9 cellular contexts compared by ENCODE assay signal in the genomic region with DNA sequence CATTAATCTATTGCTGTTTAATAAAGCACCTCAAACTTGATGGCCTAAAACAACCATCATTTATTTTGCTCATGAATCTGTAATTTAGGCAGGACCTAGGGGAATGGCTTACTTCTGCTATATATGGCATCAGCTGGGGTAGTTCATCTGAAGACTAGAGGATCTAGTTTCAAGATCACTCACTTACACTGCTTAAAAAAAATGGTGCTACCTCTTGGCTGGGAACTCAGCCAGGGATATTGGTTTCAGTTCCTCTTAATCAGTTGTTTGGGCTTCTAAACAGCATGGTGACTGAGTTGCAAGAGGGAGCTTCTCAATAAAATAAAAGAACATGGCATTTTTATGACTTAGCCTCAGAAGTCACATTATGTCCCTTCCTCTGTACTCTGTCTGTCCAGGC.
A peak's percentile ranks its signal among the peaks of the same experiment; 100 is the strongest.
DNase-seq lines count a peak whose midpoint lies in the region; ATAC-seq and TF ChIP-seq lines count a peak whose summit lies in the region.
"Had no signal": no experiment of that assay in that cellular context is flagged by ENCODE, and none has a peak within 500 bp of the region (broad histone marks: within the 10 kb centered on the region; RNA-seq: fewer than 3 reads in every experiment).

No MANE protein-coding gene starts in this region.

- H3K9ac ChIP-seq in adipocyte (ENCODE audit: low read length) (peak overlapping the region; percentile 12), smooth muscle cell (ENCODE audit: low read depth) (no peak overlapping the region)

- no peak overlapping the region for H3K4me2 ChIP-seq in smooth muscle cell
- no peak overlapping the region for H3K4me2 ChIP-seq in PC-9

- H3K9me3 ChIP-seq in adipocyte (ENCODE audit: control insufficient read depth, low read length) (no peaks in the 10 kb centered on the region), smooth muscle cell (replicated peaks; ENCODE audit: low read depth) (no peaks in the 10 kb centered on the region), PC-9 (ENCODE audit: insufficient read depth, low read depth) (no peaks in the 10 kb centered on the region)

- intact Hi-C loops in PC-9 (cut with micrococcal nuclease; ENCODE audit: unreplicated experiment), result no loop called here

- H3F3A ChIP-seq in smooth muscle cell (ENCODE audit: low read depth) (no peaks in the 10 kb centered on the region), PC-9 (ENCODE audit: insufficient read depth, low read depth) (no peaks in the 10 kb centered on the region)

- H4K20me1 ChIP-seq in smooth muscle cell (ENCODE audit: low read depth) (no peaks in the 10 kb centered on the region), PC-9 (ENCODE audit: insufficient read depth) (no peaks in the 10 kb centered on the region)

- H2AFZ ChIP-seq in smooth muscle cell (ENCODE audit: low read depth), result no peak overlapping the region
- H2AFZ ChIP-seq in PC-9, result no peak overlapping the region

- no peaks in the 10 kb centered on the region for H3K79me2 ChIP-seq in smooth muscle cell (ENCODE audit: low read depth)
- H3K79me2 ChIP-seq in PC-9 (ENCODE audit: low read depth), result no peaks in the 10 kb centered on the region

- CTCF ChIA-PET in PC-9 (lab: Charles Lee), result no interaction called here

- POLR2A ChIA-PET in PC-9 (lab: Charles Lee; ENCODE audit: unreplicated experiment), result no interaction called here

- no peaks in the 10 kb centered on the region for H3K36me3 ChIP-seq in adipocyte (ENCODE audit: control insufficient read depth, insufficient read depth, low read length, severe bottlenecking)
- no peaks in the 10 kb centered on the region for H3K36me3 ChIP-seq in smooth muscle cell (ENCODE audit: low read depth)
- H3K36me3 ChIP-seq in PC-9 (ENCODE audit: low read depth), result no peaks in the 10 kb centered on the region

- H3K27me3 ChIP-seq in adipocyte (replicated peaks; ENCODE audit: control insufficient read depth, insufficient read depth, low read length), result no peaks in the 10 kb centered on the region
- no peaks in the 10 kb centered on the region for H3K27me3 ChIP-seq in smooth muscle cell (ENCODE audit: low read depth)
- H3K27me3 ChIP-seq in PC-9 (ENCODE audit: insufficient read depth, low read depth), result peaks cover 30% of the 10 kb centered on the region

- no peak for TF ChIP-seq CTCF in GM10266 (IDR thresholded peaks at IDR 0.05; ENCODE audit: control insufficient read depth, insufficient read depth, low read depth, missing control alignments)
- TF ChIP-seq CTCF in smooth muscle cell (IDR thresholded peaks at IDR 0.05; ENCODE audit: borderline replicate concordance, insufficient read depth, poor library complexity, severe bottlenecking), result no peak
- TF ChIP-seq CTCF in PC-9 (conservative IDR thresholded peaks at IDR 0.05), result no peak

- DNase-seq in GM10266 (ENCODE audit: extremely low spot score) (peak; percentile 43), adipocyte (ENCODE audit: low read depth) (peak; percentile 57), smooth muscle cell (lab: John Stamatoyannopoulos, UW; ENCODE audit: unreplicated experiment) (no peak), PC-9 (no peak), cortex of kidney (lab: John Stamatoyannopoulos, UW) (no peak), T-helper 9 cell (no peak)

- H3K27ac ChIP-seq in smooth muscle cell (ENCODE audit: low read depth) (no peak overlapping the region), PC-9 (no peak overlapping the region)
- H3K27ac ChIP-seq: HL-60 had no signal

- no peaks in the 10 kb centered on the region for H3K9me2 ChIP-seq in PC-9 (ENCODE audit: insufficient read depth)

- H3K4me1 ChIP-seq in adipocyte (ENCODE audit: control insufficient read depth, insufficient read depth, low read length) (peaks cover 27% of the 10 kb centered on the region), smooth muscle cell (ENCODE audit: low read depth) (peaks cover 10% of the 10 kb centered on the region), PC-9 (replicated peaks; ENCODE audit: insufficient read depth) (no peaks in the 10 kb centered on the region)

- H3K4me3 ChIP-seq in adipocyte (ENCODE audit: low read length) (no peak overlapping the region), smooth muscle cell (no peak overlapping the region), PC-9 (no peak overlapping the region)

- ATAC-seq in GM21526 (IDR thresholded peaks at IDR 0.05; ENCODE audit: low FRiP score, unreplicated experiment) (peak; percentile 98), HG03575 (IDR thresholded peaks at IDR 0.05; ENCODE audit: extremely low read depth, insufficient number of reproducible peaks, low FRiP score, unreplicated experiment) (peak; percentile 96)

- BruUV-seq in PC-9 (replicated peaks; lab: Mats Ljungman, UMichigan), result no TSS peak

Comparison
In these comparisons a context has a peak if more than half of its experiments do, and no peak if none do; other contexts are left out.
1. DNase-seq: peak in GM10266 (single experiment) and adipocyte (single experiment); none in smooth muscle cell (single experiment), PC-9 (0 of 2), cortex of kidney (single experiment) and T-helper 9 cell (single experiment).